Comparison of ENCODE assay signal across 1 cellular context in genomic region chr1:55054396-55054795, GRCh38.
TF ChIP-seq lines count a peak whose summit lies in the region.

No MANE protein-coding gene starts in this region.

TF ChIP-seq in HepG2, 621 proteins besides CTCF, POLR2A, EP300 and RAD21:
- no peak for TF ChIP-seq CREBL2 (CRISPR knock-in tag; IDR thresholded peaks at IDR 0.05; ENCODE audit: borderline replicate concordance)
- no peak for TF ChIP-seq RARA (CRISPR knock-in tag; IDR thresholded peaks at IDR 0.05)
- no peak for TF ChIP-seq SIN3A (IDR thresholded peaks at IDR 0.05; ENCODE audit: borderline replicate concordance, low read depth, low read length)
- TF ChIP-seq ARNT2 (CRISPR knock-in tag; IDR thresholded peaks at IDR 0.05; ENCODE audit: low read depth) = no peak
- TF ChIP-seq RBM22 (optimal IDR thresholded peaks at IDR 0.05; ENCODE audit: low read length) = no peak
- no peak for TF ChIP-seq FOXC1 (CRISPR knock-in tag; IDR thresholded peaks at IDR 0.05; ENCODE audit: borderline replicate concordance)
- TF ChIP-seq MATR3 (CRISPR knock-in tag; IDR thresholded peaks at IDR 0.05) = no peak
- TF ChIP-seq SKIL (CRISPR knock-in tag; IDR thresholded peaks at IDR 0.05; ENCODE audit: borderline replicate concordance) = no peak
- TF ChIP-seq IRF9 (CRISPR knock-in tag; IDR thresholded peaks at IDR 0.05; ENCODE audit: borderline replicate concordance) = no peak
- no peak for TF ChIP-seq DDIT3 (CRISPR knock-in tag; IDR thresholded peaks at IDR 0.05)
- TF ChIP-seq AHDC1 (CRISPR knock-in tag; IDR thresholded peaks at IDR 0.05; ENCODE audit: borderline replicate concordance) = no peak
- TF ChIP-seq ARID3A (IDR thresholded peaks at IDR 0.05; ENCODE audit: low read depth, low read length) = no peak
- TF ChIP-seq PREB (CRISPR knock-in tag; IDR thresholded peaks at IDR 0.05) = no peak
TF ChIP-seq in HepG2: peak in this region for 0.
